ENCODE assay signal across 12 cellular contexts in the genomic region with DNA sequence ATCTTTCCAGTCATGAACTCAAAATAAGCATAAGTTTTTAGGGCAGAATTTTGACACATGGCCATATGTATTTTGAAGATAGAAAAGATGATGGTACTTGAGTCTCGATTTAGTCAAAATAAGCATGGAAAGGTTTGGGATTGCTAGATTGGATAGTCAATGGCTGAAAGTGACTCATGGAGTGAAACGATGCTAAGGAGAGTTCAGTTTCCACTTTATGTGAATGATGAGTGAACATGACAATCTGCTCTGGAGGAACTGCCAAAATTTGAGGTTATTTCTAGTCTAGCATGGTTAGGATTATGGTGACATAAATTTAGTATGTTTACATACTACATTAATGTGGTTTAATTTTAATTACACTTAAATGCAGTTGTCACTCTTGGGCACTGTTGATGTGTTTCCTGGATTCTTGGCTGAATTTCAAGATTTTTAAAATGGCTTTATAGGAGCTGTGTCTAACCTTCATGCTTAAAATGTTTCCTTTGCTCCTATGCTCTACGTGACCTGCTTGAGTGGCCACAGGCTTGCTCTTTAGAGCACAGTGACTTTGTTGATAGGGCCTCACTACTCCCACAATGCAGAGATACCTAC. TPM values are rescaled to one million over a fixed set of nuclear protein-coding genes. Genes with fewer than 3 reads are reported as not detected.
DNase-seq lines count a peak whose midpoint lies in the region; ATAC-seq and TF ChIP-seq lines count a peak whose summit lies in the region.
"Had no signal": no experiment of that assay in that cellular context is flagged by ENCODE, and none has a peak within 500 bp of the region (broad histone marks: within the 10 kb centered on the region; RNA-seq: fewer than 3 reads in every experiment).

No MANE protein-coding gene starts in this region.

- peaks cover 22% of the 10 kb centered on the region for H3K4me1 Mint-ChIP-seq in T-helper 17 cell
- H3K4me1 Mint-ChIP-seq: mesothelial cell of epicardium had no signal

- H3K36me3 ChIP-seq in heart left ventricle = peaks cover 0 to 51% (median 40%) of the 10 kb centered on the region in 9 donors

- intact Hi-C loops in heart left ventricle (cut with DNase I) = no loop called here

- no peak for TF ChIP-seq CTCF in heart left ventricle (IDR thresholded peaks at IDR 0.05)
- no peak for TF ChIP-seq CTCF in GM13976 (IDR thresholded peaks at IDR 0.05; ENCODE audit: borderline replicate concordance, control extremely low read depth, extremely low read depth, insufficient read depth, missing control alignments)

- TF ChIP-seq POLR2A in heart left ventricle (IDR thresholded peaks at IDR 0.05) = no peak

- peak overlapping the region; percentile 94 for H3K27ac Mint-ChIP-seq in T-helper 17 cell

- H3K9me3 ChIP-seq in T-helper 17 cell (ENCODE audit: control insufficient read depth, low read length, poor library complexity, severe bottlenecking) (no peaks in the 10 kb centered on the region), heart left ventricle (no peaks in the 10 kb centered on the region)

- ATAC-seq in T-helper 17 cell (peak; percentile 29), heart left ventricle (peak; percentile 49 to 68 (median 60)), HG03565 (IDR thresholded peaks at IDR 0.05; ENCODE audit: unreplicated experiment) (no peak), HG03045 (IDR thresholded peaks at IDR 0.05; ENCODE audit: unreplicated experiment) (no peak)
- ATAC-seq: foreskin keratinocyte had no signal

- 26 to 58% (median 41%) methylated on average over 3 of the region's 3 CpGs for WGBS in heart left ventricle, 4 donors

- peak; percentile 17 for DNase-seq in AG08395 (ENCODE audit: low spot score)
- DNase-seq in ELR (ENCODE audit: low read depth) = peak; percentile 42
- DNase-seq in T-helper 17 cell = no peak
- DNase-seq in heart left ventricle = no peak
- DNase-seq in GM13976 (ENCODE audit: low spot score) = no peak
- no peak for DNase-seq in effector CD8-positive, alpha-beta T cell (lab: John Stamatoyannopoulos, UW)
- DNase-seq: foreskin keratinocyte, NCI-H524 had no signal

- peak overlapping the region; percentile 56 for H3K4me3 Mint-ChIP-seq in T-helper 17 cell
- H3K4me3 Mint-ChIP-seq: mesothelial cell of epicardium had no signal

- in situ Hi-C loops in GM13976 (cut with MboI; ENCODE audit: low sequenced_read_pairs, unreplicated experiment) = no loop called here

- peaks cover 0 to 21% (median 5%) of the 10 kb centered on the region in 12 donors for H3K4me1 ChIP-seq in heart left ventricle
- H3K4me1 ChIP-seq: foreskin keratinocyte had no signal

- peak overlapping the region in 4 of 12 donors; percentile 12 to 39 (median 27) for H3K27ac ChIP-seq in heart left ventricle
- H3K27ac ChIP-seq: foreskin keratinocyte, VCaP had no signal

- H3K27me3 Mint-ChIP-seq in T-helper 17 cell = no peaks in the 10 kb centered on the region

- no peaks in the 10 kb centered on the region for H3K27me3 ChIP-seq in heart left ventricle
- H3K27me3 ChIP-seq: foreskin keratinocyte had no signal

- H3K4me3 ChIP-seq in heart left ventricle = no peak overlapping the region

- peaks cover 4% of the 10 kb centered on the region for H3K36me3 Mint-ChIP-seq in T-helper 17 cell (ENCODE audit: low read depth)

RNA-seq across cellular contexts. Expression of a gene that starts 17.1 kb away (rescaled TPM):
- 100 to 1,000 TPM; 795 to 944 TPM for total RNA-seq in T-helper 17 cell
- total RNA-seq in heart left ventricle = 100 to 1,000 TPM; 128 to 272 (median 178) TPM
- 10 to 100 TPM; 34.3 to 99.8 TPM for polyA plus RNA-seq in heart left ventricle

Comparison
In these comparisons a context has a peak if more than half of its experiments do, and no peak if none do; other contexts are left out.
1. DNase-seq: peak in AG08395 (single experiment) and ELR (single experiment); none in T-helper 17 cell (0 of 3), heart left ventricle (0 of 5), GM13976 (single experiment) and effector CD8-positive, alpha-beta T cell (single experiment).
2. ATAC-seq: peak in T-helper 17 cell (single experiment) and heart left ventricle (4 of 4); none in HG03565 (single experiment) and HG03045 (single experiment).